ENCODE assay signal across 22 cellular contexts in genomic region chr7:699260-700170, GRCh38. TPM values are rescaled to one million over a fixed set of nuclear protein-coding genes. Genes with fewer than 3 reads are reported as not detected.
DNase-seq lines count a peak whose midpoint lies in the region; ATAC-seq, FAIRE-seq and TF ChIP-seq lines count a peak whose summit lies in the region.
"Had no signal": no experiment of that assay in that cellular context is flagged by ENCODE, and none has a peak within 500 bp of the region (broad histone marks: within the 10 kb centered on the region; RNA-seq: fewer than 3 reads in every experiment).

No MANE protein-coding gene starts in this region.

- peaks cover 9% of the 10 kb centered on the region for H3F3A ChIP-seq in SK-N-SH (replicated peaks; ENCODE audit: insufficient read depth)

- H3K4me3 ChIP-seq in liver (ENCODE audit: low read depth in 1 of 3, low read length in 3 of 3) (no peak overlapping the region), HepG2 (replicated peaks in 1 of 3; ENCODE audit: insufficient read depth in 1 of 3, low read depth in 2 of 3, low read length in 3 of 3) (no peak overlapping the region), fibroblast of pulmonary artery (replicated peaks; ENCODE audit: low read depth, low read length) (no peak overlapping the region), SK-N-SH (ENCODE audit: low read depth in 2 of 2, low read length in 1 of 2) (no peak overlapping the region), Peyer's patch (no peak overlapping the region)
- H3K4me3 ChIP-seq: pancreas, uterus had no signal

- H3K9me3 ChIP-seq in liver (ENCODE audit: control insufficient read depth in 4 of 4, low read length in 3 of 4) = peaks cover 0 to 2% (median 0%) of the 10 kb centered on the region in 4 donors
- peaks cover 8% of the 10 kb centered on the region; the same call in 1 of the 2 replicates for H3K9me3 ChIP-seq in HepG2 (ENCODE audit: low read length)
- H3K9me3 ChIP-seq in SK-N-SH = peaks cover 18% of the 10 kb centered on the region
- H3K9me3 ChIP-seq in Peyer's patch = no peaks in the 10 kb centered on the region
- H3K9me3 ChIP-seq: pancreas had no signal

- H3K36me3 ChIP-seq in liver (ENCODE audit: control insufficient read depth in 4 of 4, insufficient read depth in 3 of 4, low read depth in 1 of 4, low read length in 3 of 4) (no peaks in the 10 kb centered on the region), HepG2 (replicated peaks in 1 of 2; ENCODE audit: control insufficient read depth in 1 of 2, insufficient read depth in 2 of 2, low read length in 2 of 2) (peaks cover 3 to 24% of the 10 kb centered on the region in 2 experiments; a peak in 4 of 5 replicates), SK-N-SH (replicated peaks in 1 of 2; ENCODE audit: control insufficient read depth in 1 of 2, insufficient read depth in 2 of 2, low read length in 1 of 2) (peaks cover 7 to 16% of the 10 kb centered on the region in 2 experiments), Peyer's patch (peaks cover 0 to 3% (median 0%) of the 10 kb centered on the region in 3 donors)
- H3K36me3 ChIP-seq: pancreas, uterus had no signal

- POLR2A ChIA-PET in HepG2 (lab: Yijun Ruan, JAX) = no interaction called here
- POLR2A ChIA-PET in SK-N-SH (lab: Yijun Ruan, JAX) = no interaction called here

- DNase-seq in HepG2 (ENCODE audit: low spot score) = no peak
- DNase-seq in fibroblast of pulmonary artery (ENCODE audit: low read depth) = peak; percentile 55
- DNase-seq in mesenteric fat pad (ENCODE audit: low spot score) = peak; percentile 72
- DNase-seq in NCI-H2196 (lab: John Stamatoyannopoulos, UW; ENCODE audit: unreplicated experiment) = no peak
- no peak for DNase-seq in SK-N-SH
- DNase-seq in Peyer's patch = no peak
- DNase-seq: activated CD8-positive, alpha-beta memory T cell treated with anti-CD3 and anti-CD28 coated beads for 24 hours; CD8-positive, alpha-beta T cell; DND-41; glutamatergic neuron; Karpas-422; NCI-H1105 treated with DMSO at 0.1 percent for 48 hours; NCI-H2171; NCI-H82; stimulated activated naive B cell treated with anti-CD40 and anti-IgM and Interleukin-4, amounts not matched to agents 10 μg/mL and 1 μg/mL and 100 μg/mL, for 72 hours; SW 1271; uterus had no signal

- CTCF ChIA-PET in HepG2 (lab: Yijun Ruan, JAX; ENCODE audit: low intra/inter-chr PET ratio, low total read pairs) = no interaction called here
- CTCF ChIA-PET in SK-N-SH (lab: Yijun Ruan, JAX) = interaction anchor here (1.6 to 1.7 kb wide), 2 partner anchors 74 to 367 kb away, joined by 3 to 6 read pairs; no protein-coding TSS in a partner anchor

- intact Hi-C loops in HepG2 (cut with micrococcal nuclease; ENCODE audit: unreplicated experiment) = no loop called here

- TF ChIP-seq EP300 in HepG2 (IDR thresholded peaks at IDR 0.05; ENCODE audit: low read depth in 2 of 2, low read length in 2 of 2) (no peak), HepG2 (CRISPR knock-in tag; IDR thresholded peaks at IDR 0.05; ENCODE audit: borderline replicate concordance) (no peak), SK-N-SH (IDR thresholded peaks at IDR 0.05; ENCODE audit: borderline replicate concordance in 1 of 2, low read depth in 1 of 2, low read length in 1 of 2) (no peak)

- H3K27ac ChIP-seq in liver (ENCODE audit: low read depth in 1 of 2, low read length in 2 of 2) (no peak overlapping the region), HepG2 (ENCODE audit: extremely low read length, insufficient read depth, low read length) (no peak overlapping the region), SK-N-SH (ENCODE audit: low read depth in 2 of 2, low read length in 1 of 2) (no peak overlapping the region), Peyer's patch (peak overlapping the region in 1 of 4 donors; percentile 3)
- H3K27ac ChIP-seq: epithelial cell of prostate, pancreas had no signal

- H2AFZ ChIP-seq in HepG2 (ENCODE audit: low read length) = no peak overlapping the region
- H2AFZ ChIP-seq in SK-N-SH (ENCODE audit: low read depth) = no peak overlapping the region

- TF ChIP-seq POLR2A in HepG2 (IDR thresholded peaks at IDR 0.05; ENCODE audit: insufficient read depth in 1 of 2, low read depth in 2 of 2, low read length in 2 of 2) (no peak), Peyer's patch (IDR thresholded peaks at IDR 0.05) (no peak)

- H3K9ac ChIP-seq in liver (ENCODE audit: low read depth in 1 of 2, low read length in 2 of 2) (no peak overlapping the region), HepG2 (ENCODE audit: insufficient read depth, low read depth, low read length) (no peak overlapping the region), SK-N-SH (no peak overlapping the region)

- 82% methylated on average over 24 of the region's 24 CpGs for WGBS in liver
- WGBS in HepG2 (ENCODE audit: low lambda C conversion rate) = 97% methylated on average over 22 of the region's 24 CpGs
- WGBS in SK-N-SH (ENCODE audit: low lambda C conversion rate) = 96% methylated on average over 24 of the region's 24 CpGs

- H4K20me1 ChIP-seq in HepG2 (ENCODE audit: insufficient read depth, low read length) (no peaks in the 10 kb centered on the region), SK-N-SH (ENCODE audit: insufficient read depth) (no peaks in the 10 kb centered on the region)

- no peak for ATAC-seq in HepG2
- no peak for ATAC-seq in HG03354 (IDR thresholded peaks at IDR 0.05; ENCODE audit: poor library complexity, severe bottlenecking, unreplicated experiment)
- ATAC-seq: CD8-positive, alpha-beta T cell; pancreas; stimulated activated naive B cell treated with anti-CD40 and anti-IgM and Interleukin-4, amounts not matched to agents 10 μg/mL and 1 μg/mL and 100 μg/mL, for 72 hours had no signal

- no peaks in the 10 kb centered on the region for H3K9me2 ChIP-seq in SK-N-SH

- no peak for TF ChIP-seq CTCF in liver (IDR thresholded peaks at IDR 0.05; ENCODE audit: low read depth, low read length, missing input control)
- no peak for TF ChIP-seq CTCF in HepG2 (CRISPR knock-in tag; IDR thresholded peaks at IDR 0.05)
- TF ChIP-seq CTCF in fibroblast of pulmonary artery (IDR thresholded peaks at IDR 0.05; ENCODE audit: low read length, missing control alignments) = no peak
- no peak for TF ChIP-seq CTCF in SK-N-SH (IDR thresholded peaks at IDR 0.05)
- TF ChIP-seq CTCF in Peyer's patch (IDR thresholded peaks at IDR 0.05) = no peak

- no peak for FAIRE-seq in HepG2 (lab: Jason Lieb, UNC)
- FAIRE-seq: pancreas, RCC 7860 had no signal

- H3K79me2 ChIP-seq in HepG2 (ENCODE audit: insufficient read depth, low read length) = no peaks in the 10 kb centered on the region
- H3K79me2 ChIP-seq in SK-N-SH (ENCODE audit: insufficient read depth) = no peaks in the 10 kb centered on the region

- H3K4me2 ChIP-seq in HepG2 (ENCODE audit: low read depth, low read length) = no peak overlapping the region
- no peak overlapping the region for H3K4me2 ChIP-seq in SK-N-SH

- BruUV-seq in HepG2 (replicated peaks; lab: Mats Ljungman, UMichigan) = no TSS peak

- TF ChIP-seq RAD21 in liver (IDR thresholded peaks at IDR 0.05) (no peak), HepG2 (CRISPR knock-in tag; IDR thresholded peaks at IDR 0.05) (no peak), SK-N-SH (IDR thresholded peaks at IDR 0.05; ENCODE audit: low read length) (no peak)

- H3K27me3 ChIP-seq in liver (ENCODE audit: control insufficient read depth in 4 of 4, insufficient read depth in 4 of 4, low read length in 3 of 4) (no peaks in the 10 kb centered on the region), HepG2 (ENCODE audit: control insufficient read depth in 1 of 2, insufficient read depth in 2 of 2, low read length in 2 of 2) (no peaks in the 10 kb centered on the region), SK-N-SH (ENCODE audit: insufficient read depth) (no peaks in the 10 kb centered on the region), Peyer's patch (no peaks in the 10 kb centered on the region)
- H3K27me3 ChIP-seq: pancreas, uterus had no signal

- H3K4me1 ChIP-seq in liver (ENCODE audit: control insufficient read depth in 4 of 4, insufficient read depth in 4 of 4, low read length in 3 of 4) = peaks cover 0 to 3% (median 0%) of the 10 kb centered on the region in 4 donors
- H3K4me1 ChIP-seq in HepG2 (ENCODE audit: insufficient read depth, low read length) = no peaks in the 10 kb centered on the region
- H3K4me1 ChIP-seq in SK-N-SH (ENCODE audit: control insufficient read depth in 1 of 2, insufficient read depth in 2 of 2, low read depth in 1 of 2, low read length in 1 of 2) = no peaks in the 10 kb centered on the region
- H3K4me1 ChIP-seq in Peyer's patch = peaks cover 0 to 4% (median 0%) of the 10 kb centered on the region in 4 donors
- H3K4me1 ChIP-seq: pancreas, uterus had no signal

- in situ Hi-C loops in HepG2 (cut with HindIII; ENCODE audit: extremely low pct_ligation_motif_present, low pct_unique_long_range_greater_than_20kb) = no loop called here

RNA-seq across cellular contexts. Expression of gene DNAAF5, which starts 27.0 kb away (rescaled TPM):
- total RNA-seq in liver (10 to 100 TPM in 1 of 2 donors, 1 to 10 TPM in 1; 8.7 to 10.4 TPM), HepG2 (2016; rRNA removed; fragmentation: Illumina TruSeq; extraction: Trizol) (21.5 and 24.2 TPM in 2 replicates), mesenteric fat pad (20.4 TPM), Peyer's patch (10 to 100 TPM; 26.8 to 75.8 (median 45.3) TPM)
- polyA plus RNA-seq in liver (10 to 100 TPM in 1 of 2 donors, 1 to 10 TPM in 1; 3.1 to 11.1 TPM), HepG2 (2011; rRNA removed) (11.8 and 11.9 TPM in 2 replicates), SK-N-SH (2012; rRNA removed) (51.8 and 58.5 TPM in 2 replicates)
- 9.3 and 11.4 TPM in 2 replicates for total RNA-seq in HepG2 (2016; cell fraction: cytosol; rRNA removed; fragmentation: Illumina TruSeq; extraction: Trizol; ENCODE audit: low read depth)
- 21.5 and 22.4 TPM in 2 replicates for total RNA-seq in HepG2 (2016; cell fraction: insoluble cytoplasmic fraction; rRNA removed; fragmentation: Illumina TruSeq; extraction: Trizol)
- 10.7 and 11.7 TPM in 2 replicates for total RNA-seq in HepG2 (2016; cell fraction: membrane; rRNA removed; fragmentation: Illumina TruSeq; extraction: Trizol)
- 14.3 and 17.6 TPM in 2 replicates for total RNA-seq in HepG2 (2016; cell fraction: nucleus; rRNA removed; fragmentation: Illumina TruSeq; extraction: Trizol)
- polyA plus RNA-seq in HepG2 (2011; cell fraction: cytosol; rRNA removed) = 9.1 and 16.3 TPM in 2 replicates
- polyA plus RNA-seq in HepG2 (2011; cell fraction: nucleus; rRNA removed) = 28.7 and 38.5 TPM in 2 replicates
- 12.3 and 13.8 TPM in 2 replicates for polyA plus RNA-seq in HepG2 (2012)
- polyA plus RNA-seq in HepG2 (2016; cell fraction: cytosol; fragmentation: Illumina TruSeq; extraction: Trizol; ENCODE audit: low read depth) = 2.6 and 3.4 TPM in 2 replicates
- polyA plus RNA-seq in HepG2 (2016; cell fraction: insoluble cytoplasmic fraction; fragmentation: Illumina TruSeq; extraction: Trizol; ENCODE audit: low read depth) = 29.1 and 34.4 TPM in 2 replicates
- 7.7 and 8.4 TPM in 2 replicates for polyA plus RNA-seq in HepG2 (2016; cell fraction: membrane; fragmentation: Illumina TruSeq; extraction: Trizol; ENCODE audit: low read depth)
- 31.1 and 34.8 TPM in 2 replicates for polyA plus RNA-seq in HepG2 (2016; cell fraction: nucleus; fragmentation: Illumina TruSeq; extraction: Trizol; ENCODE audit: insufficient read depth, low read depth)
- polyA minus RNA-seq in HepG2 (2011; rRNA and poly(A)+ RNA removed; ENCODE audit: low replicate concordance) = 34.6 and 56.2 TPM in 2 replicates
- polyA minus RNA-seq in HepG2 (2011; cell fraction: cytosol; rRNA and poly(A)+ RNA removed) = 16.3 and 29.9 TPM in 2 replicates
- polyA minus RNA-seq in HepG2 (2011; cell fraction: nucleus; rRNA and poly(A)+ RNA removed) = 11.7 and 12.9 TPM in 2 replicates
- polyA plus RNA-seq in SK-N-SH (2012; cell fraction: cytosol; rRNA removed) = 29.0 and 41.8 TPM in 2 replicates
- polyA plus RNA-seq in SK-N-SH (2012; cell fraction: nucleus; rRNA removed) = 74.3 and 79.4 TPM in 2 replicates

RNA-seq across cellular contexts. Expression of gene PRKAR1B, which starts 27.6 kb away (rescaled TPM):
- total RNA-seq in liver = 10 to 100 TPM; 11.1 to 14.4 TPM
- 10 to 100 TPM; 11.8 to 13.0 TPM for polyA plus RNA-seq in liver
- total RNA-seq in HepG2 (2016; rRNA removed; fragmentation: Illumina TruSeq; extraction: Trizol) = 28.2 and 29.2 TPM in 2 replicates
- 36.8 and 38.5 TPM in 2 replicates for total RNA-seq in HepG2 (2016; cell fraction: cytosol; rRNA removed; fragmentation: Illumina TruSeq; extraction: Trizol; ENCODE audit: low read depth)
- total RNA-seq in HepG2 (2016; cell fraction: insoluble cytoplasmic fraction; rRNA removed; fragmentation: Illumina TruSeq; extraction: Trizol) = 22.1 and 28.2 TPM in 2 replicates
- total RNA-seq in HepG2 (2016; cell fraction: membrane; rRNA removed; fragmentation: Illumina TruSeq; extraction: Trizol) = 16.2 and 18.2 TPM in 2 replicates
- 14.2 and 14.5 TPM in 2 replicates for total RNA-seq in HepG2 (2016; cell fraction: nucleus; rRNA removed; fragmentation: Illumina TruSeq; extraction: Trizol)
- polyA plus RNA-seq in HepG2 (2011; rRNA removed) = 7.9 and 9.0 TPM in 2 replicates
- 8.2 and 10.4 TPM in 2 replicates for polyA plus RNA-seq in HepG2 (2011; cell fraction: cytosol; rRNA removed)
- 11.2 and 11.4 TPM in 2 replicates for polyA plus RNA-seq in HepG2 (2011; cell fraction: nucleus; rRNA removed)
- polyA plus RNA-seq in HepG2 (2012) = 17.4 and 18.1 TPM in 2 replicates
- 6.9 and 8.4 TPM in 2 replicates for polyA plus RNA-seq in HepG2 (2016; cell fraction: cytosol; fragmentation: Illumina TruSeq; extraction: Trizol; ENCODE audit: low read depth)
- 26.6 and 31.8 TPM in 2 replicates for polyA plus RNA-seq in HepG2 (2016; cell fraction: insoluble cytoplasmic fraction; fragmentation: Illumina TruSeq; extraction: Trizol; ENCODE audit: low read depth)
- polyA plus RNA-seq in HepG2 (2016; cell fraction: membrane; fragmentation: Illumina TruSeq; extraction: Trizol; ENCODE audit: low read depth) = 9.5 and 9.9 TPM in 2 replicates
- 32.1 and 33.3 TPM in 2 replicates for polyA plus RNA-seq in HepG2 (2016; cell fraction: nucleus; fragmentation: Illumina TruSeq; extraction: Trizol; ENCODE audit: insufficient read depth, low read depth)
- polyA minus RNA-seq in HepG2 (2011; rRNA and poly(A)+ RNA removed; ENCODE audit: low replicate concordance) = 18.3 and 37.7 TPM in 2 replicates
- 9.6 and 10.1 TPM in 2 replicates for polyA minus RNA-seq in HepG2 (2011; cell fraction: cytosol; rRNA and poly(A)+ RNA removed)
- polyA minus RNA-seq in HepG2 (2011; cell fraction: nucleus; rRNA and poly(A)+ RNA removed) = 8.6 and 12.4 TPM in 2 replicates
- total RNA-seq in mesenteric fat pad = 11.7 TPM
- 50.5 and 63.7 TPM in 2 replicates for polyA plus RNA-seq in SK-N-SH (2012; rRNA removed)
- 43.8 and 69.6 TPM in 2 replicates for polyA plus RNA-seq in SK-N-SH (2012; cell fraction: cytosol; rRNA removed)
- polyA plus RNA-seq in SK-N-SH (2012; cell fraction: nucleus; rRNA removed) = 55.8 and 70.9 TPM in 2 replicates
- 10 to 100 TPM; 13.0 to 42.9 (median 17.0) TPM for total RNA-seq in Peyer's patch

Comparison
In these comparisons a context has a peak if more than half of its experiments do, and no peak if none do; other contexts are left out.
1. DNase-seq: peak in fibroblast of pulmonary artery (single experiment) and mesenteric fat pad (single experiment); none in HepG2 (single experiment), NCI-H2196 (single experiment), SK-N-SH (single experiment) and Peyer's patch (0 of 3).